Comparison of ENCODE assay signal across 14 cellular contexts in genomic region chr2:237717366-237718276, GRCh38.
A peak's percentile ranks its signal among the peaks of the same experiment; 100 is the strongest.
DNase-seq lines count a peak whose midpoint lies in the region; ATAC-seq and TF ChIP-seq lines count a peak whose summit lies in the region.
"Had no signal": no experiment of that assay in that cellular context is flagged by ENCODE, and none has a peak within 500 bp of the region (broad histone marks: within the 10 kb centered on the region; RNA-seq: fewer than 3 reads in every experiment).

No MANE protein-coding gene starts in this region.

- H3K36me3 Mint-ChIP-seq in activated naive CD8-positive, alpha-beta T cell, result peaks cover 11% of the 10 kb centered on the region
- H3K36me3 Mint-ChIP-seq in activated naive CD8-positive, alpha-beta T cell treated with anti-CD3 and anti-CD28 coated beads, Interleukin-2, amount 50 U/mL, for 24 hours (ENCODE audit: low read depth), result peaks cover 49% of the 10 kb centered on the region
- H3K36me3 Mint-ChIP-seq in memory B cell, result peaks cover 6% of the 10 kb centered on the region

- TF ChIP-seq CTCF in ascending aorta (IDR thresholded peaks at IDR 0.05) (no peak), MM.1S (IDR thresholded peaks at IDR 0.05; ENCODE audit: low read length) (no peak)

- H3K36me3 ChIP-seq in ascending aorta (peaks cover 12 to 18% of the 10 kb centered on the region in 2 donors), thymus (ENCODE audit: control insufficient read depth, insufficient read depth) (peaks cover 10% of the 10 kb centered on the region), MM.1S (replicated peaks; ENCODE audit: insufficient read depth, low read length) (no peaks in the 10 kb centered on the region)

- no peak overlapping the region for H3K4me2 ChIP-seq in MM.1S (ENCODE audit: low read depth, low read length)

- peaks cover 6% of the 10 kb centered on the region; the same call in 1 of the 2 replicates for H4K20me1 ChIP-seq in MM.1S (ENCODE audit: insufficient read depth, low read length)

- no peaks in the 10 kb centered on the region for H3K9me3 Mint-ChIP-seq in activated naive CD8-positive, alpha-beta T cell (ENCODE audit: low read depth)
- no peaks in the 10 kb centered on the region for H3K9me3 Mint-ChIP-seq in activated naive CD8-positive, alpha-beta T cell treated with anti-CD3 and anti-CD28 coated beads, Interleukin-2, amount 50 U/mL, for 24 hours
- H3K9me3 Mint-ChIP-seq in memory B cell, result no peaks in the 10 kb centered on the region
- H3K9me3 Mint-ChIP-seq: neural crest cell had no signal

- H3K9me3 ChIP-seq in ascending aorta (no peaks in the 10 kb centered on the region), thymus (ENCODE audit: control insufficient read depth) (no peaks in the 10 kb centered on the region), MM.1S (replicated peaks; ENCODE audit: insufficient read depth, low read length) (no peaks in the 10 kb centered on the region)

- intact Hi-C loops in ascending aorta (cut with DNase I), result no loop called here

- H3K27ac ChIP-seq in ascending aorta (peak overlapping the region; percentile 54 to 72), thymus (ENCODE audit: low read depth) (peak overlapping the region; percentile 76), MM.1S (ENCODE audit: low read length) (no peak overlapping the region)

- no peaks in the 10 kb centered on the region for H3K27me3 ChIP-seq in ascending aorta
- no peaks in the 10 kb centered on the region for H3K27me3 ChIP-seq in thymus (ENCODE audit: control insufficient read depth, insufficient read depth)
- H3K27me3 ChIP-seq in MM.1S (replicated peaks; ENCODE audit: insufficient read depth, low read length), result no peaks in the 10 kb centered on the region

- peaks cover 63% of the 10 kb centered on the region for H3K4me1 Mint-ChIP-seq in activated naive CD8-positive, alpha-beta T cell (ENCODE audit: low read depth)
- H3K4me1 Mint-ChIP-seq in activated naive CD8-positive, alpha-beta T cell treated with anti-CD3 and anti-CD28 coated beads, Interleukin-2, amount 50 U/mL, for 24 hours, result peaks cover 49% of the 10 kb centered on the region
- peaks cover 33% of the 10 kb centered on the region for H3K4me1 Mint-ChIP-seq in memory B cell

- no peak overlapping the region for H3K4me3 ChIP-seq in ascending aorta
- H3K4me3 ChIP-seq in thymus (ENCODE audit: low read length), result no peak overlapping the region
- H3K4me3 ChIP-seq in MM.1S (ENCODE audit: low read length), result no peak overlapping the region
- H3K4me3 ChIP-seq: SK-N-MC had no signal

- H3K27ac Mint-ChIP-seq in activated naive CD8-positive, alpha-beta T cell, result peak overlapping the region; percentile 58
- H3K27ac Mint-ChIP-seq in activated naive CD8-positive, alpha-beta T cell treated with anti-CD3 and anti-CD28 coated beads, Interleukin-2, amount 50 U/mL, for 24 hours, result no peak overlapping the region
- peak overlapping the region; percentile 74 for H3K27ac Mint-ChIP-seq in memory B cell

- H3K27me3 Mint-ChIP-seq in activated naive CD8-positive, alpha-beta T cell, result no peaks in the 10 kb centered on the region
- H3K27me3 Mint-ChIP-seq in activated naive CD8-positive, alpha-beta T cell treated with anti-CD3 and anti-CD28 coated beads, Interleukin-2, amount 50 U/mL, for 24 hours, result no peaks in the 10 kb centered on the region
- H3K27me3 Mint-ChIP-seq in memory B cell, result no peaks in the 10 kb centered on the region

- no peak for ATAC-seq in activated naive CD8-positive, alpha-beta T cell treated with anti-CD3 and anti-CD28 coated beads, Interleukin-2, amount 50 U/mL, for 24 hours
- ATAC-seq in memory B cell (ENCODE audit: low read depth), result no peak
- ATAC-seq in GM21381 (IDR thresholded peaks at IDR 0.05; ENCODE audit: unreplicated experiment), result no peak

- WGBS in thymus, result 95% methylated on average over 24 of the region's 24 CpGs

- H2AFZ ChIP-seq in MM.1S (ENCODE audit: low read length), result no peak overlapping the region

- H3K79me2 ChIP-seq in MM.1S (ENCODE audit: low read length), result peaks cover 99% of the 10 kb centered on the region

- H3K9me2 ChIP-seq in MM.1S (replicated peaks; ENCODE audit: insufficient read depth, low read length), result no peaks in the 10 kb centered on the region

- peaks cover 8 to 29% of the 10 kb centered on the region in 2 donors for H3K4me1 ChIP-seq in ascending aorta
- H3K4me1 ChIP-seq in thymus (ENCODE audit: control insufficient read depth, insufficient read depth, low read length), result peaks cover 3% of the 10 kb centered on the region
- H3K4me1 ChIP-seq in MM.1S (ENCODE audit: low read length), result no peaks in the 10 kb centered on the region

- H3K9ac ChIP-seq in MM.1S (ENCODE audit: low read length), result no peak overlapping the region

- H3K4me3 Mint-ChIP-seq in activated naive CD8-positive, alpha-beta T cell, result no peak overlapping the region
- no peak overlapping the region for H3K4me3 Mint-ChIP-seq in activated naive CD8-positive, alpha-beta T cell treated with anti-CD3 and anti-CD28 coated beads, Interleukin-2, amount 50 U/mL, for 24 hours
- no peak overlapping the region for H3K4me3 Mint-ChIP-seq in memory B cell
- H3K4me3 Mint-ChIP-seq: neural crest cell had no signal

- DNase-seq in activated naive CD8-positive, alpha-beta T cell treated with anti-CD3 and anti-CD28 coated beads, Interleukin-2, amount 50 U/mL, for 24 hours, result no peak
- DNase-seq in ascending aorta (ENCODE audit: low spot score in 2 of 2), result peak in 1 of 2 donors; percentile 58
- no peak for DNase-seq in memory B cell (ENCODE audit: low spot score in 2 of 2)
- no peak for DNase-seq in glomerular visceral epithelial cell (ENCODE audit: extremely low spot score)
- no peak for DNase-seq in MM.1S
- DNase-seq: activated CD4-positive, alpha-beta T cell treated with anti-CD3 and anti-CD28 coated beads for 1 hour; activated effector memory CD4-positive, alpha-beta T cell treated with anti-CD3 and anti-CD28 coated beads, Interleukin-2, amount 50 U/mL, for 16 hours; cerebellar nuclear complex; NCI-H2081 treated with DMSO at 0.1 percent for 48 hours had no signal

- peaks cover 4% of the 10 kb centered on the region; the same call in 1 of the 2 replicates for H3F3A ChIP-seq in MM.1S (ENCODE audit: insufficient read depth, low read length)
